In genomic region chrX:150848914-150849365, GRCh38 we compare ENCODE assay signal across 11 cellular contexts. TPM values are rescaled to one million over a fixed set of nuclear protein-coding genes. Genes with fewer than 3 reads are reported as not detected.
DNase-seq lines count a peak whose midpoint lies in the region; ATAC-seq, FAIRE-seq and TF ChIP-seq lines count a peak whose summit lies in the region.
"Had no signal": no experiment of that assay in that cellular context is flagged by ENCODE, and none has a peak within 500 bp of the region (broad histone marks: within the 10 kb centered on the region; RNA-seq: fewer than 3 reads in every experiment).

No MANE protein-coding gene starts in this region.

- no peak for TF ChIP-seq CTCF in PC-3 (conservative IDR thresholded peaks at IDR 0.05; ENCODE audit: low read depth, low read length)
- no peak for TF ChIP-seq CTCF in keratinocyte (optimal IDR thresholded peaks at IDR 0.05 in 1 of 3, IDR thresholded peaks at IDR 0.05 in 1 of 3, conservative IDR thresholded peaks at IDR 0.05 in 1 of 3; ENCODE audit: extremely low read depth in 1 of 3, insufficient read depth in 2 of 3, low read length in 3 of 3)
- no peak for TF ChIP-seq CTCF in A673 (conservative IDR thresholded peaks at IDR 0.05; ENCODE audit: low read depth, low read length)

- ATAC-seq in PC-3, result peak; percentile 94
- no peak for ATAC-seq in HG03095 (IDR thresholded peaks at IDR 0.05; ENCODE audit: unreplicated experiment)
- ATAC-seq in GM18520 (IDR thresholded peaks at IDR 0.05; ENCODE audit: unreplicated experiment), result no peak

- dilution Hi-C loops in keratinocyte (cut with MboI; ENCODE audit: extremely low pct_ligation_motif_present, low sequenced_read_pairs), result no loop called here

- H3F3A ChIP-seq in PC-3 (ENCODE audit: low read length, unreplicated experiment), result no peaks in the 10 kb centered on the region

- H3K9me1 ChIP-seq in keratinocyte (ENCODE audit: control insufficient read depth, extremely low read depth, insufficient read depth, low read length), result no peaks in the 10 kb centered on the region

- H3K4me1 ChIP-seq in PC-3 (ENCODE audit: insufficient read depth, low read length) (peaks cover 28% of the 10 kb centered on the region), keratinocyte (ENCODE audit: control insufficient read depth, extremely low read depth, insufficient read depth, low read length) (peaks cover 27% of the 10 kb centered on the region), A673 (ENCODE audit: insufficient read depth, low read length, poor library complexity, severe bottlenecking) (no peaks in the 10 kb centered on the region)

- H3K9me2 ChIP-seq in PC-3 (replicated peaks; ENCODE audit: low read length), result no peaks in the 10 kb centered on the region

- H3K27me3 ChIP-seq in PC-3 (ENCODE audit: low read length), result no peaks in the 10 kb centered on the region
- H3K27me3 ChIP-seq in keratinocyte (ENCODE audit: control insufficient read depth, extremely low read depth, insufficient read depth, low read length), result no peaks in the 10 kb centered on the region
- H3K27me3 ChIP-seq in A673 (replicated peaks; ENCODE audit: insufficient read depth, low read depth, low read length, poor library complexity), result no peaks in the 10 kb centered on the region

- no TSS peak for BruUV-seq in PC-3 (replicated peaks; lab: Mats Ljungman, UMichigan)
- no TSS peak for BruUV-seq in A673 (replicated peaks; lab: Mats Ljungman, UMichigan)

- H3K9ac ChIP-seq in PC-3 (ENCODE audit: low read length), result peak overlapping the region; percentile 75
- no peak overlapping the region for H3K9ac ChIP-seq in keratinocyte (ENCODE audit: control insufficient read depth, extremely low read depth, insufficient read depth, low read length)

- 0 out of 2 replicates have a peak overlapping the region, but pooled peaks have one; percentile 53 for H3K4me2 ChIP-seq in PC-3 (ENCODE audit: low read length)
- no peak overlapping the region for H3K4me2 ChIP-seq in keratinocyte (ENCODE audit: control insufficient read depth, extremely low read depth, insufficient read depth, low read depth, low read length)

- CTCF ChIA-PET in PC-3 (lab: Charles Lee) (no interaction called here), A673 (lab: Charles Lee) (no interaction called here)

- FAIRE-seq in keratinocyte (lab: Jason Lieb, UNC), result no peak
- FAIRE-seq: TTC549 had no signal

- peak; percentile 98 for DNase-seq in DMS53 (lab: John Stamatoyannopoulos, UW)
- peak; percentile 31 for DNase-seq in LHCN-M2 (ENCODE audit: low read depth)
- DNase-seq in PC-3, result peak; percentile 93
- no peak for DNase-seq in keratinocyte (ENCODE audit: low read depth, low spot score)
- no peak for DNase-seq in retina
- DNase-seq in A673 (ENCODE audit: low spot score), result no peak
- DNase-seq: hypothalamus, Karpas-422 had no signal

- H2AFZ ChIP-seq in PC-3 (ENCODE audit: low read length) (no peak overlapping the region), keratinocyte (ENCODE audit: control insufficient read depth, low read length) (no peak overlapping the region)

- H3K79me2 ChIP-seq in PC-3 (ENCODE audit: low read length) (peaks cover 4% of the 10 kb centered on the region; the same call in 1 of the 2 replicates), keratinocyte (ENCODE audit: control insufficient read depth, insufficient read depth, low read length) (peaks cover 5% of the 10 kb centered on the region)

- H3K36me3 ChIP-seq in PC-3 (ENCODE audit: low read depth, low read length) (no peaks in the 10 kb centered on the region), keratinocyte (ENCODE audit: control insufficient read depth in 2 of 2, extremely low read depth in 1 of 2, insufficient read depth in 2 of 2, low read length in 2 of 2) (no peaks in the 10 kb centered on the region), A673 (ENCODE audit: insufficient read depth, low read length, poor library complexity, severe bottlenecking) (no peaks in the 10 kb centered on the region)

- H3K9me3 ChIP-seq in PC-3 (ENCODE audit: low read length) (no peaks in the 10 kb centered on the region), keratinocyte (ENCODE audit: control insufficient read depth, low read depth, low read length) (no peaks in the 10 kb centered on the region), A673 (ENCODE audit: low read depth, low read length, poor library complexity, severe bottlenecking) (no peaks in the 10 kb centered on the region)

- H3K27ac ChIP-seq in PC-3 (ENCODE audit: low read length) (peak overlapping the region; percentile 98), keratinocyte (ENCODE audit: control insufficient read depth, insufficient read depth, low read length) (peak overlapping the region; percentile 10), A673 (ENCODE audit: low read depth, low read length, poor library complexity, severe bottlenecking) (no peak overlapping the region)

- POLR2A ChIA-PET in PC-3 (lab: Charles Lee; ENCODE audit: unreplicated experiment) (no interaction called here), A673 (lab: Charles Lee; ENCODE audit: low non-redundant PET) (no interaction called here)

- no peak overlapping the region for H3K4me3 ChIP-seq in PC-3 (ENCODE audit: low read length)
- H3K4me3 ChIP-seq in keratinocyte (ENCODE audit: control insufficient read depth in 2 of 3, extremely low read depth in 1 of 3, insufficient read depth in 2 of 3, low read depth in 1 of 3, low read length in 3 of 3), result no peak overlapping the region
- H3K4me3 ChIP-seq in A673 (ENCODE audit: low read depth, low read length, poor library complexity, severe bottlenecking), result no peak overlapping the region

- intact Hi-C loops in PC-3 (cut with micrococcal nuclease), result no loop called here
- intact Hi-C loops in A673 (cut with micrococcal nuclease; ENCODE audit: unreplicated experiment), result no loop called here

- H4K20me1 ChIP-seq in PC-3 (ENCODE audit: low read length) (no peaks in the 10 kb centered on the region), keratinocyte (ENCODE audit: control insufficient read depth, extremely low read depth, insufficient read depth, low read length) (no peaks in the 10 kb centered on the region)

RNA-seq across cellular contexts. Expression of gene CD99L2, which starts 49.5 kb away (rescaled TPM):
- total RNA-seq in LHCN-M2 (2014; rRNA removed) (46.2 and 49.6 TPM in 2 replicates), PC-3 (2014; rRNA removed) (9.4 and 10.9 TPM in 2 replicates), A673 (2021) (29.5 and 34.1 TPM in 2 replicates)
- 39.7 TPM for polyA plus RNA-seq in LHCN-M2 (2012)
- polyA plus RNA-seq in keratinocyte, result 14.4 to 23.2 TPM (median 14.5 TPM) in 3 replicates
- polyA plus RNA-seq in keratinocyte (2011; ENCODE audit: low read depth), result 3.6 TPM
- polyA plus RNA-seq in keratinocyte (2011; cell fraction: cytosol; rRNA removed), result 11.1 and 17.3 TPM in 2 replicates
- 36.8 and 42.8 TPM in 2 replicates for polyA plus RNA-seq in keratinocyte (2011; cell fraction: nucleus; rRNA removed)
- polyA plus RNA-seq in keratinocyte (2012; ENCODE audit: low replicate concordance), result 6.4 and 21.0 TPM in 2 replicates
- 15.6 to 25.0 TPM (median 17.3 TPM) in 3 replicates for polyA minus RNA-seq in keratinocyte
- 13.8 TPM for polyA minus RNA-seq in keratinocyte (2011; cell fraction: cytosol; rRNA and poly(A)+ RNA removed)
- 19.8 and 30.9 TPM in 2 replicates for polyA minus RNA-seq in keratinocyte (2011; cell fraction: nucleus; rRNA and poly(A)+ RNA removed)

Comparison
In these comparisons a context has a peak if more than half of its experiments do, and no peak if none do; other contexts are left out.
1. DNase-seq: peak in DMS53 (single experiment), LHCN-M2 (single experiment) and PC-3 (single experiment); none in keratinocyte (single experiment), retina (single experiment) and A673 (single experiment).